8 cellular contexts compared by ENCODE assay signal in genomic region chr1:92994105-92994712, GRCh38. TPM values are rescaled to one million over a fixed set of nuclear protein-coding genes. Genes with fewer than 3 reads are reported as not detected.
DNase-seq lines count a peak whose midpoint lies in the region; ATAC-seq and TF ChIP-seq lines count a peak whose summit lies in the region.

No MANE protein-coding gene starts in this region.

- H3K27ac Mint-ChIP-seq in Caco-2 (ENCODE audit: unreplicated experiment) (no peak overlapping the region), natural killer cell (no peak overlapping the region)

- H3K36me3 ChIP-seq in Caco-2 (ENCODE audit: control insufficient read depth, insufficient read depth, low read length) (no peaks in the 10 kb centered on the region), esophagus muscularis mucosa (no peaks in the 10 kb centered on the region)

- H3K9me3 ChIP-seq in Caco-2 (no peaks in the 10 kb centered on the region), esophagus muscularis mucosa (no peaks in the 10 kb centered on the region)

- peak; percentile 92 for ATAC-seq in GM19452 (IDR thresholded peaks at IDR 0.05; ENCODE audit: unreplicated experiment)
- peak; percentile 86 to 98 (median 96) for ATAC-seq in natural killer cell

- H3K36me3 Mint-ChIP-seq in Caco-2 (ENCODE audit: insufficient read depth, unreplicated experiment) (no peaks in the 10 kb centered on the region), natural killer cell (no peaks in the 10 kb centered on the region)

- no peak for TF ChIP-seq POLR2A in esophagus muscularis mucosa (IDR thresholded peaks at IDR 0.05; ENCODE audit: low read depth)

- H3K27me3 ChIP-seq in Caco-2 (replicated peaks; ENCODE audit: control insufficient read depth, insufficient read depth, low read length) (no peaks in the 10 kb centered on the region), esophagus muscularis mucosa (no peaks in the 10 kb centered on the region)

- no TSS peak for BruUV-seq in Caco-2 (replicated peaks; lab: Mats Ljungman, UMichigan)

- no peak overlapping the region for H3K4me3 Mint-ChIP-seq in Caco-2 (ENCODE audit: unreplicated experiment)
- no peak overlapping the region for H3K4me3 Mint-ChIP-seq in natural killer cell

- TF ChIP-seq EP300 in esophagus muscularis mucosa (IDR thresholded peaks at IDR 0.05): no peak

- TF ChIP-seq CTCF in Caco-2 (IDR thresholded peaks at IDR 0.05; ENCODE audit: insufficient read depth in 1 of 2, low read depth in 1 of 2, low read length in 1 of 2, severe bottlenecking in 1 of 2, unreplicated experiment in 1 of 2) (peak; percentile 40 to 51), esophagus muscularis mucosa (IDR thresholded peaks at IDR 0.05) (peak; percentile 82 to 86 (median 85)), natural killer cell (IDR thresholded peaks at IDR 0.05) (peak; percentile 85)

- no peaks in the 10 kb centered on the region for H3K9me3 Mint-ChIP-seq in Caco-2 (ENCODE audit: unreplicated experiment)
- no peaks in the 10 kb centered on the region for H3K9me3 Mint-ChIP-seq in natural killer cell

- 59% methylated on average over 5 of the region's 5 CpGs for WGBS in esophagus muscularis mucosa

- CTCF ChIA-PET in Caco-2 (lab: Charles Lee): interaction anchor here (0.6 to 2.1 kb wide), 8 partner anchors 33 to 136 kb away, joined by 3 to 14 read pairs (median 4); partner anchors contain the start of gene DIPK1A

- POLR2A ChIA-PET in Caco-2 (lab: Charles Lee): no interaction called here

- DNase-seq in Caco-2 (peak; percentile 59 to 64), HUDEP-2 (lab: John Stamatoyannopoulos, UW; ENCODE audit: unreplicated experiment in 76 of 76) (peak in 58 of 76 experiments; percentile 2 to 70 (median 32)), NOMO-1 (lab: John Stamatoyannopoulos, UW; ENCODE audit: unreplicated experiment in 2 of 2) (peak; percentile 47 to 78), esophagus muscularis mucosa (ENCODE audit: extremely low spot score) (peak; percentile 92), natural killer cell (peak; percentile 25), superior temporal gyrus (ENCODE audit: extremely low spot score) (peak; percentile 99)
- DNase-seq in activated CD8-positive, alpha-beta memory T cell treated with anti-CD3 and anti-CD28 coated beads, Interleukin-2, amount 50 U/mL, for 1 hour (ENCODE audit: extremely low read depth): peak; percentile 53

- H3K27me3 Mint-ChIP-seq in Caco-2 (ENCODE audit: insufficient read depth, unreplicated experiment): no peaks in the 10 kb centered on the region
- H3K27me3 Mint-ChIP-seq in natural killer cell (ENCODE audit: low read depth in 2 of 2): peaks cover 0 to 4% of the 10 kb centered on the region in 2 donors

- intact Hi-C loops in Caco-2 (cut with micrococcal nuclease; ENCODE audit: unreplicated experiment): loop anchor here (1.0 kb wide), 3 partner anchors 26 to 135 kb away; no protein-coding TSS in a partner anchor
- intact Hi-C loops in esophagus muscularis mucosa (cut with DNase I): loop anchor here (1.0 kb wide), 1 partner anchor 135 kb away; no protein-coding TSS in a partner anchor
- intact Hi-C loops in natural killer cell (cut with micrococcal nuclease): loop anchor here (1.0 to 5.0 kb wide), 4 partner anchors 26 to 135 kb away; partner anchors contain the start of gene DIPK1A

- H3K4me1 Mint-ChIP-seq in Caco-2 (ENCODE audit: low read depth, unreplicated experiment) (no peaks in the 10 kb centered on the region), natural killer cell (peaks cover 21 to 26% of the 10 kb centered on the region in 2 donors)

- 0 out of 2 replicates have a peak, but pooled peaks cover 3% of the 10 kb centered on the region for H3K4me1 ChIP-seq in Caco-2
- no peaks in the 10 kb centered on the region for H3K4me1 ChIP-seq in esophagus muscularis mucosa

- H3K4me3 ChIP-seq in Caco-2 (ENCODE audit: low read depth, low read length) (no peak overlapping the region), esophagus muscularis mucosa (no peak overlapping the region)

- H3K27ac ChIP-seq in esophagus muscularis mucosa (replicated peaks in 1 of 4): no peak overlapping the region

RNA-seq across cellular contexts. Expression of gene DIPK1A, which starts 32.9 kb away (rescaled TPM):
- total RNA-seq in Caco-2 (2022) (2.3 and 3.0 TPM in 2 replicates), esophagus muscularis mucosa (10 to 100 TPM; 21.5 to 35.3 (median 32.7) TPM), natural killer cell (10 to 100 TPM in 2 of 3 donors, 1 to 10 TPM in 1; 7.0 to 11.3 (median 11.2) TPM)

Comparison
In these comparisons a context has a peak if more than half of its experiments do, and no peak if none do; other contexts are left out.
1. DNase-seq: peak in every context shown above with its lines; median percentile 99 in superior temporal gyrus; 92 in esophagus muscularis mucosa; 62 in NOMO-1; 62 in Caco-2; 53 in activated CD8-positive, alpha-beta memory T cell treated with anti-CD3 and anti-CD28 coated beads, Interleukin-2, amount 50 U/mL, for 1 hour; 32 in HUDEP-2; 25 in natural killer cell.